9 cellular contexts compared by ENCODE assay signal in the genomic region with DNA sequence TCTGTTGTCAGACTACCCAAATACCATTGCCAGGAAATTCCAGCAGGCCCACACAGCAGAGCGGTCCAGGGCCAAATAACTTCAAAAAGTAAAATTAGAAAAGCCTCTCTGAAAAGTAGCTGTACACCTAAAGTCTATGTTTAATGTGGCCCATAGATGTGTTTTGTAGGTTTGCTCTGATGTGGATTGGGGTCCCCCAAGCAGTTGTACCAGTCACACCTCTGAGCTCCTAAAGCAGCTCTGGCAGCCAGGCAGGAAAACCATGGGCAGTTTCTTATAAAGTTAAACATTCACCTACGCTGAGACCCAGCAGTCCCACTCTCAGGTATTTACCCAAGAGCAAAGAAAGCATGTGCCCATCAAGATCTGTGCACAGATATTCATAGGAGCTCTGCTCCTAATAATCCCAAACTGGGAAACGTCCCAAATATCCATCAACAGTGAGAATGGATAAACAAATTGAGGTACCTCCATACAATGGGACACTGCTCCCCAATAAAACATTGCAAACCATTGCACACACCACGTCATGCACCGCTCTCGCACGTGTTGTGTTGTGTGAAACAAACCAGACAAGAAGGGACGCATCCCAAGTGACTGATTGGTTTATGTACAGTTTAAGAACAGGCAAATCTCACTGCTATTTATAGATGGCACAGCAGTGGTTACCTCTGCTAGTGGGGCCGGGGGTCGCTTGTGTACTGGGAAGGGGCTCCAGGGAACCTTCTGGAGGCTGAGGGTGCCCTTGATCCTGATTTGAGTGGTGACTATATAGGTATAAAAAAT. TPM values are rescaled to one million over a fixed set of nuclear protein-coding genes. Genes with fewer than 3 reads are reported as not detected.
DNase-seq lines count a peak whose midpoint lies in the region; ATAC-seq, FAIRE-seq and TF ChIP-seq lines count a peak whose summit lies in the region.
"Had no signal": no experiment of that assay in that cellular context is flagged by ENCODE, and none has a peak within 500 bp of the region (broad histone marks: within the 10 kb centered on the region; RNA-seq: fewer than 3 reads in every experiment).

No MANE protein-coding gene starts in this region.

- H3K27me3 ChIP-seq in dorsolateral prefrontal cortex (no peaks in the 10 kb centered on the region), psoas muscle (ENCODE audit: insufficient read depth in 3 of 3, low read length in 2 of 3) (no peaks in the 10 kb centered on the region), MG63 (no peaks in the 10 kb centered on the region)

- no peak for TF ChIP-seq POLR2A in H54 (IDR thresholded peaks at IDR 0.05; ENCODE audit: low read depth, low read length)

- no peak for DNase-seq in dorsolateral prefrontal cortex
- DNase-seq in psoas muscle, result no peak
- DNase-seq in T-helper 9 cell, result no peak
- DNase-seq in MG63, result no peak
- DNase-seq in AG08396 (ENCODE audit: low spot score), result no peak
- no peak for DNase-seq in H54 (ENCODE audit: insufficient read length, low spot score)

- H3K36me3 ChIP-seq in psoas muscle (ENCODE audit: insufficient read depth in 1 of 2, low read depth in 1 of 2), result no peaks in the 10 kb centered on the region
- no peaks in the 10 kb centered on the region for H3K36me3 ChIP-seq in MG63

- 55 to 73% (median 70%) methylated on average over 10 of the region's 10 CpGs for WGBS in psoas muscle, 3 donors

- H3K4me3 ChIP-seq in dorsolateral prefrontal cortex (peak overlapping the region in 43 of 59 donors; percentile 3 to 58 (median 43)), psoas muscle (peak overlapping the region; percentile 32), MG63 (no peak overlapping the region)

- peak overlapping the region in 1 of 59 donors; percentile 41 for H3K27ac ChIP-seq in dorsolateral prefrontal cortex
- H3K27ac ChIP-seq in psoas muscle, result peak overlapping the region; percentile 10

- H3K9me3 ChIP-seq in psoas muscle (no peaks in the 10 kb centered on the region), MG63 (no peaks in the 10 kb centered on the region)

- TF ChIP-seq CTCF in dorsolateral prefrontal cortex (IDR thresholded peaks at IDR 0.05 in 54 of 56, conservative IDR thresholded peaks at IDR 0.05 in 2 of 56; ENCODE audit: low read depth in 1 of 56, partially characterized antibody in 56 of 56), result no peak
- no peak for TF ChIP-seq CTCF in psoas muscle (IDR thresholded peaks at IDR 0.05)

- FAIRE-seq in H54 (lab: Jason Lieb, UNC), result no peak

- peaks cover 12% of the 10 kb centered on the region for H3K4me1 ChIP-seq in psoas muscle

- ATAC-seq in GM19035 (IDR thresholded peaks at IDR 0.05; ENCODE audit: unreplicated experiment) (peak; percentile 8), HG03432 (IDR thresholded peaks at IDR 0.05; ENCODE audit: unreplicated experiment) (peak; percentile 14), psoas muscle (peak; percentile 17 to 40 (median 28))

- intact Hi-C loops in dorsolateral prefrontal cortex (cut with DNase I), result no loop called here
- intact Hi-C loops in psoas muscle (cut with DNase I), result no loop called here

RNA-seq across cellular contexts. Expression of a gene that starts 15.8 kb away (rescaled TPM):
- total RNA-seq in dorsolateral prefrontal cortex, result not detected
- total RNA-seq in psoas muscle, result not detected
- not detected for polyA plus RNA-seq in psoas muscle
- not detected in 2 replicates for total RNA-seq in MG63 (2014; rRNA removed; shearing (Covaris generic); ENCODE audit: low replicate concordance)
- total RNA-seq: pulmonary artery endothelial cell had no signal

RNA-seq across cellular contexts. Expression of a gene that starts 20.6 kb away (rescaled TPM):
- total RNA-seq in dorsolateral prefrontal cortex (not detected), psoas muscle (not detected)
- polyA plus RNA-seq in psoas muscle, result not detected
- not detected in 2 replicates for total RNA-seq in MG63 (2014; rRNA removed; shearing (Covaris generic); ENCODE audit: low replicate concordance)
- total RNA-seq: pulmonary artery endothelial cell had no signal

RNA-seq across cellular contexts. Expression of a gene that starts 23.5 kb away (rescaled TPM):
- total RNA-seq in dorsolateral prefrontal cortex (not detected), psoas muscle (not detected)
- not detected for polyA plus RNA-seq in psoas muscle
- total RNA-seq in MG63 (2014; rRNA removed; shearing (Covaris generic); ENCODE audit: low replicate concordance), result not detected in 2 replicates
- total RNA-seq: pulmonary artery endothelial cell had no signal

RNA-seq across cellular contexts. Expression of a gene that starts 27.8 kb away (rescaled TPM):
- not detected for total RNA-seq in dorsolateral prefrontal cortex
- total RNA-seq in psoas muscle, result not detected
- polyA plus RNA-seq in psoas muscle, result not detected
- not detected in 2 replicates for total RNA-seq in MG63 (2014; rRNA removed; shearing (Covaris generic); ENCODE audit: low replicate concordance)
- total RNA-seq: pulmonary artery endothelial cell had no signal

RNA-seq across cellular contexts. Expression of a gene that starts 40.9 kb away (rescaled TPM):
- total RNA-seq in dorsolateral prefrontal cortex (1 to 10 TPM in 25 of 120 experiments, under 1 TPM in 63, not detected in 32; 0.28 to 3.7 (median 0.76) TPM), psoas muscle (1 to 10 TPM in 2 of 4 donors, under 1 TPM in 2; 0.44 to 8.4 (median 1.5) TPM)
- polyA plus RNA-seq in psoas muscle, result 10 to 100 TPM in 1 of 3 donors, 1 to 10 TPM in 1, under 1 TPM in 1; 0.72 to 12.6 (median 2.1) TPM
- 0.16 TPM in 1 of 2 replicates, not detected in the other for total RNA-seq in MG63 (2014; rRNA removed; shearing (Covaris generic); ENCODE audit: low replicate concordance)
